In genomic region chr19:10093295-10094186, GRCh38 we compare ENCODE assay signal across 1 cellular context.
A peak's percentile ranks its signal among the peaks of the same experiment; 100 is the strongest.
TF ChIP-seq lines count a peak whose summit lies in the region.

No MANE protein-coding gene starts in this region.

TF ChIP-seq in A549, 52 proteins besides CTCF, POLR2A, EP300 and RAD21 (continued from another document):
- TF ChIP-seq REST (IDR thresholded peaks at IDR 0.05) = peak; percentile 80
